Comparison of ENCODE assay signal across 8 cellular contexts in the genomic region with DNA sequence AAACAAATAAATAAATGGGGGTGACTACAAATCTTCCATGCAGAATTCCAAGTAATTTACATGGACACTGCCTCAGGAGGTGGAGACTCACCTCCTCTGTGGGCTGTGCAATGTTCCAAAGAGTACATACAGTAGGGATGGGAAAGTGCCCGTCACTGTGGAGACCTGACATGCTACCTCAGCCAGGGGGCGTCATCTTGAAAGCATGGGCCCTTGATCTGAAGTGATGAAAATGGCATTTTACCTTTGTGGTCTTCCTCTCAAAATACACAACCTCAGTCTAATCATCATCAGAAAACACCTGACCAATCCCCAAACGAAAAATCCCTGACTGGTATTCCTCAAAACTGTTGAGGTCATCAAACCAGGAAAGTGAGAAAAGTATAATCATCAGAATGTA. TPM values are rescaled to one million over a fixed set of nuclear protein-coding genes. Genes with fewer than 3 reads are reported as not detected.
DNase-seq lines count a peak whose midpoint lies in the region; ATAC-seq and TF ChIP-seq lines count a peak whose summit lies in the region.

No MANE protein-coding gene starts in this region.

- ATAC-seq in GM21723 (IDR thresholded peaks at IDR 0.05; ENCODE audit: unreplicated experiment): no peak
- ATAC-seq in GM21447 (IDR thresholded peaks at IDR 0.05; ENCODE audit: unreplicated experiment): no peak
- ATAC-seq in GM19463 (IDR thresholded peaks at IDR 0.05; ENCODE audit: unreplicated experiment): no peak
- ATAC-seq in GM21825 (IDR thresholded peaks at IDR 0.05; ENCODE audit: unreplicated experiment): no peak

- H4K20me1 ChIP-seq in BLaER1 treated with 17β-estradiol and CSF1 and Interleukin-3, amounts not matched to agents 10 nM and 100 nM: peaks cover 0 to 28% (median 0%) of the 10 kb centered on the region in 11 experiments; a peak in 8 of 22 replicates

- no peaks in the 10 kb centered on the region for H3K9me3 ChIP-seq in BLaER1 treated with 17β-estradiol and CSF1 and Interleukin-3, amounts not matched to agents 10 nM and 100 nM (replicated peaks in 1 of 11)

- peak overlapping the region in 1 of 11 experiments; percentile 5; a peak in 1 of 22 replicates for H3K9ac ChIP-seq in BLaER1 treated with 17β-estradiol and CSF1 and Interleukin-3, amounts not matched to agents 10 nM and 100 nM

- no peak overlapping the region for H3K4me3 ChIP-seq in BLaER1 treated with 17β-estradiol and CSF1 and Interleukin-3, amounts not matched to agents 10 nM and 100 nM
- H3K4me3 ChIP-seq in GM12875 (ENCODE audit: low read depth, low read length) (no peak overlapping the region), fibroblast of villous mesenchyme (ENCODE audit: low read depth, low read length) (no peak overlapping the region)

- H3K27ac ChIP-seq in BLaER1 treated with 17β-estradiol and CSF1 and Interleukin-3, amounts not matched to agents 10 nM and 100 nM: peak overlapping the region in 2 of 11 experiments; percentile 11 to 18; a peak in 2 of 22 replicates

- H3K4me2 ChIP-seq in BLaER1 treated with 17β-estradiol and CSF1 and Interleukin-3, amounts not matched to agents 10 nM and 100 nM: peak overlapping the region in 10 of 11 experiments; percentile 21 to 77 (median 56); a peak in 18 of 22 replicates

- H3K36me3 ChIP-seq in BLaER1 treated with 17β-estradiol and CSF1 and Interleukin-3, amounts not matched to agents 10 nM and 100 nM: peaks cover 6 to 30% (median 16%) of the 10 kb centered on the region in 11 experiments; a peak in 18 of 22 replicates

- no peaks in the 10 kb centered on the region for H3K27me3 ChIP-seq in BLaER1 treated with 17β-estradiol and CSF1 and Interleukin-3, amounts not matched to agents 10 nM and 100 nM

- TF ChIP-seq CTCF in GM12875 (IDR thresholded peaks at IDR 0.05; ENCODE audit: borderline replicate concordance, insufficient read depth, low read depth, low read length): peak; percentile 60
- TF ChIP-seq CTCF in fibroblast of villous mesenchyme (IDR thresholded peaks at IDR 0.05; ENCODE audit: insufficient read depth, low read depth, low read length): peak; percentile 58

- peaks cover 33 to 55% (median 42%) of the 10 kb centered on the region in 10 experiments for H3K4me1 ChIP-seq in BLaER1 treated with 17β-estradiol and CSF1 and Interleukin-3, amounts not matched to agents 10 nM and 100 nM

- DNase-seq in SK-N-DZ (ENCODE audit: low spot score) (peak; percentile 41), fibroblast of villous mesenchyme (ENCODE audit: low read depth) (peak; percentile 23)

RNA-seq across cellular contexts. Expression of a gene that starts 48.4 kb away (rescaled TPM):
- polyA plus RNA-seq in SK-N-DZ (2014; cell fraction: cytosol; rRNA removed): 119 and 122 TPM in 2 replicates
- polyA plus RNA-seq in SK-N-DZ (2014; cell fraction: nucleus; rRNA removed): 126 and 232 TPM in 2 replicates
- total RNA-seq in fibroblast of villous mesenchyme: 35.4 and 57.4 TPM in 2 replicates
